ENCODE assay signal across 24 cellular contexts in genomic region chr12:81263072-81263471, GRCh38.
"Had no signal": no experiment of that assay in that cellular context is flagged by ENCODE, and none has a peak within 500 bp of the region (broad histone marks: within the 10 kb centered on the region; RNA-seq: fewer than 3 reads in every experiment).

No MANE protein-coding gene starts in this region.

- FAIRE-seq: colon, endometrium, islet of Langerhans had no signal

- ATAC-seq: activated CD8-positive, alpha-beta memory T cell treated with anti-CD3 and anti-CD28 coated beads, Interleukin-2, amount 10 ng/mL, durations not matched to agents 7 days and 5 days; activated CD8-positive, alpha-beta T cell treated with anti-CD3 and anti-CD28 coated beads, Interleukin-2, amount 10 ng/mL, durations not matched to agents 7 days and 5 days; activated naive CD4-positive, alpha-beta T cell treated with anti-CD3 and anti-CD28 coated beads, Interleukin-2, amount 50 U/mL, for 72 hours; natural killer cell treated with Interleukin-12 subunit alpha and Interleukin-12 subunit beta and Interleukin-15 and Interleukin-18, amount 100 ng/mL, for 72 hours; right cardiac atrium; stimulated activated naive CD8-positive, alpha-beta T cell treated with anti-CD3 and anti-CD28 coated beads, Interleukin-15, Interleukin-2, amounts not matched to agents 100 U/mL and 50 U/mL, for 24 hours had no signal

- H3K27me3 ChIP-seq: esophagus squamous epithelium, testis, transverse colon had no signal

- H3K9me3 ChIP-seq: esophagus squamous epithelium, left ventricle myocardium inferior, testis, transverse colon had no signal

- DNase-seq: activated B cell treated with CpG ODN at 0.5 μM for 24 hours; activated CD4-positive, alpha-beta T cell treated with anti-CD3 and anti-CD28 coated beads, Interleukin-2, amount 50 U/mL, for 1 hour; activated CD8-positive, alpha-beta memory T cell treated with anti-CD3 and anti-CD28 coated beads, Interleukin-2, amount 10 ng/mL, durations not matched to agents 7 days and 5 days; activated CD8-positive, alpha-beta T cell treated with anti-CD3 and anti-CD28 coated beads, Interleukin-2, amount 10 ng/mL, durations not matched to agents 7 days and 5 days; activated T-cell treated with anti-CD3 and anti-CD28 coated beads, Interleukin-2, amount 50 U/mL, for 48 hours; anterior cingulate cortex; dermis blood vessel endothelial cell; effector CD4-positive, alpha-beta T cell; esophagus squamous epithelium; left ventricle myocardium inferior; mesendoderm; posterior cingulate gyrus; right cardiac atrium; stimulated activated CD4-positive, alpha-beta T cell treated with anti-CD3 and anti-CD28 coated beads, Interleukin-4, amount 100 ng/mL, for 1 hour; stimulated activated naive CD8-positive, alpha-beta T cell treated with anti-CD3 and anti-CD28 coated beads, Interleukin-15, Interleukin-2, amounts not matched to agents 100 U/mL and 50 U/mL, for 24 hours; testis; transverse colon had no signal

- H3K4me3 ChIP-seq: esophagus squamous epithelium, left ventricle myocardium inferior, lung, testis, transverse colon had no signal

- H3K4me1 ChIP-seq: esophagus squamous epithelium, left ventricle myocardium inferior, testis, transverse colon had no signal

- H3K27ac ChIP-seq: epithelial cell of prostate, esophagus squamous epithelium, left ventricle myocardium inferior, testis, transverse colon had no signal

- H3K36me3 ChIP-seq: esophagus squamous epithelium, left ventricle myocardium inferior, transverse colon had no signal
